In genomic region chr5:177447066-177447610, GRCh38 we compare ENCODE assay signal across 1 cellular context.
A peak's percentile ranks its signal among the peaks of the same experiment; 100 is the strongest.
TF ChIP-seq lines count a peak whose summit lies in the region.

No MANE protein-coding gene starts in this region.

TF ChIP-seq in IMR-90, 13 proteins besides CTCF, POLR2A, EP300 and RAD21:
- peak; percentile 34; the same call in 1 of the 2 replicates for TF ChIP-seq MAZ (IDR thresholded peaks at IDR 0.05; ENCODE audit: borderline replicate concordance, low read depth, low read length)
- peak; percentile 52; the same call in 1 of the 2 replicates for TF ChIP-seq MXI1 (IDR thresholded peaks at IDR 0.05; ENCODE audit: borderline replicate concordance, low read depth, low read length)
- TF ChIP-seq CEBPB (IDR thresholded peaks at IDR 0.05; ENCODE audit: low read depth, low read length), result no peak
- peak; percentile 42; the same call in 1 of the 2 replicates for TF ChIP-seq USF2 (IDR thresholded peaks at IDR 0.05; ENCODE audit: low read depth, low read length)
- TF ChIP-seq RFX5 (IDR thresholded peaks at IDR 0.05; ENCODE audit: low read depth, low read length), result no peak
- no peak for TF ChIP-seq RCOR1 (IDR thresholded peaks at IDR 0.05; ENCODE audit: insufficient replicate concordance, low read length)
- no peak for TF ChIP-seq ELK1 (IDR thresholded peaks at IDR 0.05; ENCODE audit: borderline replicate concordance, low read depth, low read length)
- no peak for TF ChIP-seq SMC3 (IDR thresholded peaks at IDR 0.05; ENCODE audit: low read depth, low read length)
- no peak for TF ChIP-seq CHD1 (IDR thresholded peaks at IDR 0.05; ENCODE audit: low read depth, low read length)
- no peak for TF ChIP-seq BHLHE40 (IDR thresholded peaks at IDR 0.05; ENCODE audit: low read depth, low read length)
- no peak for TF ChIP-seq FOS (IDR thresholded peaks at IDR 0.05; ENCODE audit: low read depth, low read length)
- no peak for TF ChIP-seq NFE2L2 (IDR thresholded peaks at IDR 0.05; ENCODE audit: low read depth, low read length)
TF ChIP-seq in IMR-90: peak in this region for 3.
